Comparison of ENCODE assay signal across 26 cellular contexts in the genomic region with DNA sequence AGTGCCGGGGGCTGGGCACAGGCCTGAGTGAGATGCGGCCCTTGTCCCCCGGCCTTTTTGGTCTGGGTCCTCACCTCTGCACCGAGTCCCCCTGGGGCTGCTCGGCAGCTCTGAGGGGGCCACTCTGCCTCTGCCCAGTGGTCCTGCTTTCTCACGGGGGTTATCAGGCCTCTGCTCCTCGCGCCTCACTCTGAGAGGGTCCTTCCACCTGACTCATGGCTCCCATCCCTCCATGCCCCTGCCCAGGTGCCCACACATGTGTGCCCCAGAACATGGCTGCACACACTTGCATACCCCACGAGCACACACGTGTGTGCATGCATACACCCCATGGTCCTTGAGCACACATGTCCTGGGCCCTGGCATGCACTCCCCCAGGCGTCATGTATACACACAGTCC. TPM values are rescaled to one million over a fixed set of nuclear protein-coding genes. Genes with fewer than 3 reads are reported as not detected.
DNase-seq lines count a peak whose midpoint lies in the region; ATAC-seq and TF ChIP-seq lines count a peak whose summit lies in the region.
"Had no signal": no experiment of that assay in that cellular context is flagged by ENCODE, and none has a peak within 500 bp of the region (broad histone marks: within the 10 kb centered on the region; RNA-seq: fewer than 3 reads in every experiment).

No MANE protein-coding gene starts in this region.

- peak overlapping the region; percentile 12 for H3K27ac ChIP-seq in vagina
- H3K27ac ChIP-seq: right lobe of liver had no signal

- no peak for TF ChIP-seq CTCF in activated CD8-positive, alpha-beta T cell treated with anti-CD3 and anti-CD28 coated beads for 36 hours (IDR thresholded peaks at IDR 0.05)
- TF ChIP-seq CTCF in brain (conservative IDR thresholded peaks at IDR 0.05) (no peak), vagina (IDR thresholded peaks at IDR 0.05) (no peak)

- CTCF ChIA-PET in activated CD8-positive, alpha-beta T cell treated with anti-CD3 and anti-CD28 coated beads, Interleukin-2, amount 10 ng/mL, durations not matched to agents 7 days and 5 days (lab: Charles Lee) = no interaction called here
- CTCF ChIA-PET in activated CD8-positive, alpha-beta T cell treated with anti-CD3 and anti-CD28 coated beads for 36 hours (lab: Charles Lee) = no interaction called here

- no peaks in the 10 kb centered on the region for H3K27me3 ChIP-seq in vagina
- H3K27me3 ChIP-seq: right lobe of liver had no signal

- no peaks in the 10 kb centered on the region for H3K27me3 Mint-ChIP-seq in activated CD8-positive, alpha-beta T cell treated with anti-CD3 and anti-CD28 coated beads, Interleukin-2, amount 10 ng/mL, durations not matched to agents 7 days and 5 days (ENCODE audit: low read depth)
- H3K27me3 Mint-ChIP-seq in activated CD8-positive, alpha-beta T cell treated with anti-CD3 and anti-CD28 coated beads for 36 hours = no peaks in the 10 kb centered on the region
- H3K27me3 Mint-ChIP-seq in brain (peaks cover 2% of the 10 kb centered on the region), naive B cell (no peaks in the 10 kb centered on the region)
- H3K27me3 Mint-ChIP-seq: activated CD4-positive, alpha-beta T cell treated with anti-CD3 and anti-CD28 coated beads for 36 hours; activated naive CD8-positive, alpha-beta T cell treated with anti-CD3 and anti-CD28 coated beads, Interleukin-2, amount 50 U/mL, for 24 hours had no signal

- DNase-seq in activated CD8-positive, alpha-beta T cell treated with anti-CD3 and anti-CD28 coated beads, Interleukin-2, amount 10 ng/mL, durations not matched to agents 7 days and 5 days = no peak
- DNase-seq in activated CD8-positive, alpha-beta T cell treated with anti-CD3 and anti-CD28 coated beads for 36 hours = no peak
- no peak for DNase-seq in naive B cell
- no peak for DNase-seq in vagina (ENCODE audit: extremely low spot score in 2 of 2)
- no peak for DNase-seq in NCI-H1105 (lab: John Stamatoyannopoulos, UW)
- DNase-seq in AML-193 (lab: John Stamatoyannopoulos, UW) = no peak
- no peak for DNase-seq in NCI-H510A (lab: John Stamatoyannopoulos, UW)
- DNase-seq: activated naive CD8-positive, alpha-beta T cell treated with anti-CD3 and anti-CD28 coated beads, Interleukin-2, amount 50 U/mL, for 24 hours; activated T-cell treated with anti-CD3 and anti-CD28 coated beads, Interleukin-2, amount 50 U/mL, for 4 hours; cerebellar nuclear complex; COR-L47; KG1; kidney glomerular epithelial cell; NCI-H1436; NCI-H2081 treated with DMSO at 0.1 percent for 48 hours; NCI-H226; NCI-H748 treated with DMSO at 0.1 percent for 48 hours; stimulated activated CD4-positive, alpha-beta T cell treated with anti-CD3 and anti-CD28 coated beads, Interleukin-4, amount 100 ng/mL, for 24 hours; stimulated activated naive CD4-positive, alpha-beta T cell treated with Interleukin-2 at 50 U/mL for 16 hours had no signal

- no peak overlapping the region for H3K4me3 ChIP-seq in vagina
- H3K4me3 ChIP-seq: lower lobe of right lung, mucosa of descending colon, right lobe of liver had no signal

- intact Hi-C loops in activated CD8-positive, alpha-beta T cell treated with anti-CD3 and anti-CD28 coated beads for 36 hours (cut with micrococcal nuclease) = no loop called here
- intact Hi-C loops in vagina (cut with DNase I) = no loop called here

- peaks cover 7% of the 10 kb centered on the region for H3K36me3 Mint-ChIP-seq in activated CD8-positive, alpha-beta T cell treated with anti-CD3 and anti-CD28 coated beads, Interleukin-2, amount 10 ng/mL, durations not matched to agents 7 days and 5 days (ENCODE audit: low read depth)
- H3K36me3 Mint-ChIP-seq in activated CD8-positive, alpha-beta T cell treated with anti-CD3 and anti-CD28 coated beads for 36 hours (ENCODE audit: low read depth) = no peaks in the 10 kb centered on the region
- H3K36me3 Mint-ChIP-seq in brain = no peaks in the 10 kb centered on the region
- H3K36me3 Mint-ChIP-seq in naive B cell = peaks cover 0 to 4% of the 10 kb centered on the region in 2 donors

- no peak for TF ChIP-seq POLR2A in vagina (IDR thresholded peaks at IDR 0.05)

- POLR2A ChIA-PET in activated CD8-positive, alpha-beta T cell treated with anti-CD3 and anti-CD28 coated beads, Interleukin-2, amount 10 ng/mL, durations not matched to agents 7 days and 5 days (lab: Charles Lee) = no interaction called here
- POLR2A ChIA-PET in activated CD8-positive, alpha-beta T cell treated with anti-CD3 and anti-CD28 coated beads for 36 hours (lab: Charles Lee) = no interaction called here

- H3K4me3 Mint-ChIP-seq in activated CD8-positive, alpha-beta T cell treated with anti-CD3 and anti-CD28 coated beads, Interleukin-2, amount 10 ng/mL, durations not matched to agents 7 days and 5 days = no peak overlapping the region
- no peak overlapping the region for H3K4me3 Mint-ChIP-seq in activated CD8-positive, alpha-beta T cell treated with anti-CD3 and anti-CD28 coated beads for 36 hours
- H3K4me3 Mint-ChIP-seq in brain (no peak overlapping the region), naive B cell (peak overlapping the region in 7 of 8 donors; percentile 11 to 66 (median 33))
- H3K4me3 Mint-ChIP-seq: activated CD4-positive, alpha-beta T cell treated with anti-CD3 and anti-CD28 coated beads for 36 hours; activated naive CD8-positive, alpha-beta T cell treated with anti-CD3 and anti-CD28 coated beads, Interleukin-2, amount 50 U/mL, for 24 hours; activated T-cell treated with anti-CD3 and anti-CD28 coated beads, Interleukin-2, amount 50 U/mL, for 4 hours; neural crest cell had no signal

- H3K4me1 Mint-ChIP-seq in activated CD8-positive, alpha-beta T cell treated with anti-CD3 and anti-CD28 coated beads, Interleukin-2, amount 10 ng/mL, durations not matched to agents 7 days and 5 days (ENCODE audit: low read depth) = peaks cover 45% of the 10 kb centered on the region
- peaks cover 28% of the 10 kb centered on the region for H3K4me1 Mint-ChIP-seq in activated CD8-positive, alpha-beta T cell treated with anti-CD3 and anti-CD28 coated beads for 36 hours (ENCODE audit: low read depth)
- H3K4me1 Mint-ChIP-seq in brain = peaks cover 92% of the 10 kb centered on the region
- H3K4me1 Mint-ChIP-seq in naive B cell = peaks cover 59 to 90% (median 88%) of the 10 kb centered on the region in 3 donors

- peaks cover 75% of the 10 kb centered on the region for H3K4me1 ChIP-seq in vagina

- H3K36me3 ChIP-seq in vagina = no peaks in the 10 kb centered on the region
- H3K36me3 ChIP-seq: lower lobe of right lung, right lobe of liver had no signal

- no peaks in the 10 kb centered on the region for H3K9me3 ChIP-seq in vagina
- H3K9me3 ChIP-seq: lower lobe of right lung, mucosa of descending colon, right lobe of liver had no signal

- H3K9me3 Mint-ChIP-seq in activated CD8-positive, alpha-beta T cell treated with anti-CD3 and anti-CD28 coated beads, Interleukin-2, amount 10 ng/mL, durations not matched to agents 7 days and 5 days (ENCODE audit: insufficient read depth) = no peaks in the 10 kb centered on the region
- H3K9me3 Mint-ChIP-seq in activated CD8-positive, alpha-beta T cell treated with anti-CD3 and anti-CD28 coated beads for 36 hours = no peaks in the 10 kb centered on the region
- H3K9me3 Mint-ChIP-seq in brain = no peaks in the 10 kb centered on the region
- H3K9me3 Mint-ChIP-seq in naive B cell = no peaks in the 10 kb centered on the region
- H3K9me3 Mint-ChIP-seq: activated naive CD8-positive, alpha-beta T cell treated with anti-CD3 and anti-CD28 coated beads, Interleukin-2, amount 50 U/mL, for 24 hours; activated T-cell treated with anti-CD3 and anti-CD28 coated beads, Interleukin-2, amount 50 U/mL, for 4 hours; neural crest cell; T-helper 1 cell treated with Interleukin-12 subunit alpha and Interleukin-12 subunit beta and Interleukin-4 antibody, amounts not matched to agents 30 μg/mL and 1 μg/mL, for 36 hours had no signal

- H3K27ac Mint-ChIP-seq in activated CD8-positive, alpha-beta T cell treated with anti-CD3 and anti-CD28 coated beads, Interleukin-2, amount 10 ng/mL, durations not matched to agents 7 days and 5 days = peak overlapping the region; percentile 47
- no peak overlapping the region for H3K27ac Mint-ChIP-seq in activated CD8-positive, alpha-beta T cell treated with anti-CD3 and anti-CD28 coated beads for 36 hours
- H3K27ac Mint-ChIP-seq in brain (peak overlapping the region in 4 of 5 experiments; percentile 1 to 92 (median 32)), naive B cell (peak overlapping the region in 5 of 6 donors; percentile 41 to 97 (median 87))
- H3K27ac Mint-ChIP-seq: activated naive CD8-positive, alpha-beta T cell treated with anti-CD3 and anti-CD28 coated beads, Interleukin-2, amount 50 U/mL, for 24 hours; T-helper 1 cell treated with Interleukin-12 subunit alpha and Interleukin-12 subunit beta and Interleukin-4 antibody, amounts not matched to agents 30 μg/mL and 1 μg/mL, for 36 hours had no signal

- ATAC-seq in activated CD8-positive, alpha-beta T cell treated with anti-CD3 and anti-CD28 coated beads, Interleukin-2, amount 10 ng/mL, durations not matched to agents 7 days and 5 days = no peak
- ATAC-seq in activated CD8-positive, alpha-beta T cell treated with anti-CD3 and anti-CD28 coated beads for 36 hours = no peak
- ATAC-seq in naive B cell (ENCODE audit: low read depth in 2 of 2) = no peak
- ATAC-seq: activated naive CD8-positive, alpha-beta T cell treated with anti-CD3 and anti-CD28 coated beads, Interleukin-2, amount 50 U/mL, for 24 hours had no signal

RNA-seq across cellular contexts. Expression of a gene that starts 53.7 kb away (rescaled TPM):
- total RNA-seq in activated CD8-positive, alpha-beta T cell treated with anti-CD3 and anti-CD28 coated beads, Interleukin-2, amount 10 ng/mL, durations not matched to agents 7 days and 5 days = 10 to 100 TPM; 62.5 to 70.4 TPM
- 10 to 100 TPM; 37.6 to 38.5 TPM for total RNA-seq in activated CD8-positive, alpha-beta T cell treated with anti-CD3 and anti-CD28 coated beads for 36 hours
- 409 TPM for polyA plus RNA-seq in brain (ENCODE audit: insufficient read depth, low read depth, low replicate concordance)
- 1 to 10 TPM in 3 of 6 donors, under 1 TPM in 3; 0.61 to 2.5 (median 1.3) TPM for polyA plus RNA-seq in naive B cell (ENCODE audit: low read depth in 6 of 6)
- total RNA-seq in vagina = 66.3 TPM

Comparison
In these comparisons a context has a peak if more than half of its experiments do, and no peak if none do; other contexts are left out.
1. H3K4me3 Mint-ChIP-seq: peak in naive B cell (7 of 8); none in activated CD8-positive, alpha-beta T cell treated with anti-CD3 and anti-CD28 coated beads, Interleukin-2, amount 10 ng/mL, durations not matched to agents 7 days and 5 days (single experiment), activated CD8-positive, alpha-beta T cell treated with anti-CD3 and anti-CD28 coated beads for 36 hours (single experiment) and brain (0 of 5).